ENCODE assay signal across 9 cellular contexts in genomic region chr15:90231028-90232017, GRCh38. TPM values are rescaled to one million over a fixed set of nuclear protein-coding genes. Genes with fewer than 3 reads are reported as not detected.
DNase-seq lines count a peak whose midpoint lies in the region.
"Had no signal": no experiment of that assay in that cellular context is flagged by ENCODE, and none has a peak within 500 bp of the region (broad histone marks: within the 10 kb centered on the region; RNA-seq: fewer than 3 reads in every experiment).

No MANE protein-coding gene starts in this region.

- H3K36me3 ChIP-seq in KOPT-K1 (ENCODE audit: insufficient read depth, low read length) (peaks cover 40% of the 10 kb centered on the region), HAP-1 (replicated peaks) (peaks cover 23% of the 10 kb centered on the region)

- H3K27me3 ChIP-seq in HAP-1 (ENCODE audit: low read depth), result no peaks in the 10 kb centered on the region

- peak; percentile 77 for DNase-seq in activated CD8-positive, alpha-beta memory T cell treated with anti-CD3 and anti-CD28 coated beads, Interleukin-2, amount 50 U/mL, for 1 hour (ENCODE audit: extremely low read depth)
- DNase-seq in immature natural killer cell, result peak; percentile 90 to 92 (median 91)
- peak; percentile 56 for DNase-seq in stimulated activated CD8-positive, alpha-beta memory T cell treated with anti-CD3 and anti-CD28 coated beads, Interleukin-12 subunit alpha, Interleukin-12 subunit beta, amount 100 ng/mL, for 4 hours (ENCODE audit: low read depth)
- no peak for DNase-seq in HAP-1 (ENCODE audit: low spot score in 2 of 2)
- no peak for DNase-seq in AG20443 (ENCODE audit: low spot score)
- DNase-seq in OCI-M1 (lab: John Stamatoyannopoulos, UW), result no peak
- DNase-seq in NCI-H1436 treated with DMSO at 0.1 percent for 48 hours (lab: John Stamatoyannopoulos, UW), result no peak

- H3K36me3 Mint-ChIP-seq in immature natural killer cell, result peaks cover 4 to 26% (median 10%) of the 10 kb centered on the region in 3 donors

- peak overlapping the region; percentile 99 to 100 (median 99) for H3K27ac Mint-ChIP-seq in immature natural killer cell

- peak overlapping the region; percentile 73 for H3K27ac ChIP-seq in KOPT-K1 (ENCODE audit: low read depth, low read length, poor library complexity, severe bottlenecking)
- H3K27ac ChIP-seq: KMS-11 had no signal

- H3K4me3 ChIP-seq in HAP-1, result no peak overlapping the region

- peaks cover 6% of the 10 kb centered on the region; the same call in 1 of the 2 replicates for H3K4me1 ChIP-seq in HAP-1

- H3K9me3 Mint-ChIP-seq in immature natural killer cell, result no peaks in the 10 kb centered on the region

- peaks cover 19 to 27% (median 24%) of the 10 kb centered on the region in 3 donors for H3K27me3 Mint-ChIP-seq in immature natural killer cell (ENCODE audit: low read depth in 3 of 3)

- H3K9me3 ChIP-seq in KOPT-K1 (ENCODE audit: insufficient read depth, low read length, poor library complexity, severe bottlenecking), result no peaks in the 10 kb centered on the region
- H3K9me3 ChIP-seq in HAP-1, result no peaks in the 10 kb centered on the region

- H3K4me3 Mint-ChIP-seq in immature natural killer cell, result peak overlapping the region; percentile 86 to 95 (median 89)

- in situ Hi-C loops in HAP-1 (cut with MboI; ENCODE audit: low sequenced_read_pairs), result no loop called here

- H3K4me1 Mint-ChIP-seq in immature natural killer cell, result peaks cover 55 to 60% of the 10 kb centered on the region in 2 donors

RNA-seq across cellular contexts. Expression of gene CIB1, which starts 2.4 kb away (rescaled TPM):
- polyA plus RNA-seq in immature natural killer cell, result 100 to 1,000 TPM; 219 to 304 (median 265) TPM

RNA-seq across cellular contexts. Expression of gene GDPGP1, which starts 2.7 kb away (rescaled TPM):
- polyA plus RNA-seq in immature natural killer cell, result 1 to 10 TPM in 2 of 3 donors, under 1 TPM in 1; 0.82 to 5.9 (median 1.4) TPM

RNA-seq across cellular contexts. Expression of gene TTLL13, which starts 18.0 kb away (rescaled TPM):
- 1 to 10 TPM in 1 of 3 donors, under 1 TPM in 2; 0.23 to 2.0 (median 0.24) TPM for polyA plus RNA-seq in immature natural killer cell

RNA-seq across cellular contexts. Expression of gene SEMA4B, which starts 30.2 kb away (rescaled TPM):
- polyA plus RNA-seq in immature natural killer cell, result 10 to 100 TPM in 2 of 3 donors, 1 to 10 TPM in 1; 3.3 to 12.1 (median 11.4) TPM

RNA-seq across cellular contexts. Expression of gene NGRN, which starts 34.1 kb away (rescaled TPM):
- polyA plus RNA-seq in immature natural killer cell, result 10 to 100 TPM; 20.2 to 32.1 (median 26.0) TPM

Comparison
In these comparisons a context has a peak if more than half of its experiments do, and no peak if none do; other contexts are left out.
1. DNase-seq: peak in activated CD8-positive, alpha-beta memory T cell treated with anti-CD3 and anti-CD28 coated beads, Interleukin-2, amount 50 U/mL, for 1 hour (single experiment), immature natural killer cell (3 of 3) and stimulated activated CD8-positive, alpha-beta memory T cell treated with anti-CD3 and anti-CD28 coated beads, Interleukin-12 subunit alpha, Interleukin-12 subunit beta, amount 100 ng/mL, for 4 hours (single experiment); none in HAP-1 (0 of 2), AG20443 (single experiment), OCI-M1 (single experiment) and NCI-H1436 treated with DMSO at 0.1 percent for 48 hours (single experiment).